Comparison of ENCODE assay signal across 1 cellular context in the genomic region with DNA sequence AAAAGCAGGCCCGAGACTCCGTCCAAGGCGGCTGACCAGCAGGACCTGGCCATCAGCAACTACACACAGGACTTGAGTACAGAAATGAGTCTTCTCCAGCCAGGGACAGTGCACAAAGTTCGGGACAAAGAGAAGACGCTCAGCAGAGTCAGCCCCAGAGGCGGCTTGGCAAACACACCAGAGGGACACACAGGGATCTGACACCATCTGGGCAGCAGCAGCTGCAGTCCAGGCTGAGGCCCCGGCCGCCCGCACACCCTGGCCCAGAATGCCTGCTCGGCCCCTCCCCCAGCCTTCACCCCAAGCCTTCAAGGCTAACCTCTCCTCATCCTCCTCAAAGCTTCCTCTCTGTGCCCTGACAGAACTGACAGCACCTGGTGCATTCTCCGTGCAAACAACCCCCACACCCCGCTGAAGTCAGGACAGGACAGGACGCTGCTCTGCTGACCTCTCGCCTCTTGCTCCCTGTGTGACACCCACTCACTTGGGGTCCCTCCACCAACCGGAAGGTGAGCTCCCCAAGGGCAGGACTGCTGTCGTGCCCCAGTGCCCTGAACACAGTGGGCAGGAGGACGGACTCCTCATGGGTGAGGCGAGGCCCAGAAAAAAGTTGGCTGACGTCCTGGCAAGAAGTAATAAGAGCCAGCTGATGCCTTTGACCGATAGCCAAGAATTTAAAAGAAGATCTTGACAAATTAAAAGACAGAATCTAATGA.
TF ChIP-seq lines count a peak whose summit lies in the region.

No MANE protein-coding gene starts in this region.

TF ChIP-seq in K562, 482 proteins besides CTCF, POLR2A, EP300 and RAD21 (continued from another document):
- TF ChIP-seq, protein P1, sequence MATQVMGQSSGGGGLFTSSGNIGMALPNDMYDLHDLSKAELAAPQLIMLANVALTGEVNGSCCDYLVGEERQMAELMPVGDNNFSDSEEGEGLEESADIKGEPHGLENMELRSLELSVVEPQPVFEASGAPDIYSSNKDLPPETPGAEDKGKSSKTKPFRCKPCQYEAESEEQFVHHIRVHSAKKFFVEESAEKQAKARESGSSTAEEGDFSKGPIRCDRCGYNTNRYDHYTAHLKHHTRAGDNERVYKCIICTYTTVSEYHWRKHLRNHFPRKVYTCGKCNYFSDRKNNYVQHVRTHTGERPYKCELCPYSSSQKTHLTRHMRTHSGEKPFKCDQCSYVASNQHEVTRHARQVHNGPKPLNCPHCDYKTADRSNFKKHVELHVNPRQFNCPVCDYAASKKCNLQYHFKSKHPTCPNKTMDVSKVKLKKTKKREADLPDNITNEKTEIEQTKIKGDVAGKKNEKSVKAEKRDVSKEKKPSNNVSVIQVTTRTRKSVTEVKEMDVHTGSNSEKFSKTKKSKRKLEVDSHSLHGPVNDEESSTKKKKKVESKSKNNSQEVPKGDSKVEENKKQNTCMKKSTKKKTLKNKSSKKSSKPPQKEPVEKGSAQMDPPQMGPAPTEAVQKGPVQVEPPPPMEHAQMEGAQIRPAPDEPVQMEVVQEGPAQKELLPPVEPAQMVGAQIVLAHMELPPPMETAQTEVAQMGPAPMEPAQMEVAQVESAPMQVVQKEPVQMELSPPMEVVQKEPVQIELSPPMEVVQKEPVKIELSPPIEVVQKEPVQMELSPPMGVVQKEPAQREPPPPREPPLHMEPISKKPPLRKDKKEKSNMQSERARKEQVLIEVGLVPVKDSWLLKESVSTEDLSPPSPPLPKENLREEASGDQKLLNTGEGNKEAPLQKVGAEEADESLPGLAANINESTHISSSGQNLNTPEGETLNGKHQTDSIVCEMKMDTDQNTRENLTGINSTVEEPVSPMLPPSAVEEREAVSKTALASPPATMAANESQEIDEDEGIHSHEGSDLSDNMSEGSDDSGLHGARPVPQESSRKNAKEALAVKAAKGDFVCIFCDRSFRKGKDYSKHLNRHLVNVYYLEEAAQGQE (CRISPR knock-in tag; IDR thresholded peaks at IDR 0.05; ENCODE audit: low read depth) = no peak
- no peak for TF ChIP-seq ASH1L (IDR thresholded peaks at IDR 0.05; ENCODE audit: borderline replicate concordance, low read depth, partially characterized antibody)
- TF ChIP-seq, protein P2, sequence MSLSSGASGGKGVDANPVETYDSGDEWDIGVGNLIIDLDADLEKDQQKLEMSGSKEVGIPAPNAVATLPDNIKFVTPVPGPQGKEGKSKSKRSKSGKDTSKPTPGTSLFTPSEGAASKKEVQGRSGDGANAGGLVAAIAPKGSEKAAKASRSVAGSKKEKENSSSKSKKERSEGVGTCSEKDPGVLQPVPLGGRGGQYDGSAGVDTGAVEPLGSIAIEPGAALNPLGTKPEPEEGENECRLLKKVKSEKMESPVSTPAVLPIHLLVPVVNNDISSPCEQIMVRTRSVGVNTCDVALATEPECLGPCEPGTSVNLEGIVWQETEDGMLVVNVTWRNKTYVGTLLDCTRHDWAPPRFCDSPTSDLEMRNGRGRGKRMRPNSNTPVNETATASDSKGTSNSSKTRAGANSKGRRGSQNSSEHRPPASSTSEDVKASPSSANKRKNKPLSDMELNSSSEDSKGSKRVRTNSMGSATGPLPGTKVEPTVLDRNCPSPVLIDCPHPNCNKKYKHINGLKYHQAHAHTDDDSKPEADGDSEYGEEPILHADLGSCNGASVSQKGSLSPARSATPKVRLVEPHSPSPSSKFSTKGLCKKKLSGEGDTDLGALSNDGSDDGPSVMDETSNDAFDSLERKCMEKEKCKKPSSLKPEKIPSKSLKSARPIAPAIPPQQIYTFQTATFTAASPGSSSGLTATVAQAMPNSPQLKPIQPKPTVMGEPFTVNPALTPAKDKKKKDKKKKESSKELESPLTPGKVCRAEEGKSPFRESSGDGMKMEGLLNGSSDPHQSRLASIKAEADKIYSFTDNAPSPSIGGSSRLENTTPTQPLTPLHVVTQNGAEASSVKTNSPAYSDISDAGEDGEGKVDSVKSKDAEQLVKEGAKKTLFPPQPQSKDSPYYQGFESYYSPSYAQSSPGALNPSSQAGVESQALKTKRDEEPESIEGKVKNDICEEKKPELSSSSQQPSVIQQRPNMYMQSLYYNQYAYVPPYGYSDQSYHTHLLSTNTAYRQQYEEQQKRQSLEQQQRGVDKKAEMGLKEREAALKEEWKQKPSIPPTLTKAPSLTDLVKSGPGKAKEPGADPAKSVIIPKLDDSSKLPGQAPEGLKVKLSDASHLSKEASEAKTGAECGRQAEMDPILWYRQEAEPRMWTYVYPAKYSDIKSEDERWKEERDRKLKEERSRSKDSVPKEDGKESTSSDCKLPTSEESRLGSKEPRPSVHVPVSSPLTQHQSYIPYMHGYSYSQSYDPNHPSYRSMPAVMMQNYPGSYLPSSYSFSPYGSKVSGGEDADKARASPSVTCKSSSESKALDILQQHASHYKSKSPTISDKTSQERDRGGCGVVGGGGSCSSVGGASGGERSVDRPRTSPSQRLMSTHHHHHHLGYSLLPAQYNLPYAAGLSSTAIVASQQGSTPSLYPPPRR (CRISPR knock-in tag; IDR thresholded peaks at IDR 0.05; ENCODE audit: borderline replicate concordance) = no peak
- TF ChIP-seq, protein P3, sequence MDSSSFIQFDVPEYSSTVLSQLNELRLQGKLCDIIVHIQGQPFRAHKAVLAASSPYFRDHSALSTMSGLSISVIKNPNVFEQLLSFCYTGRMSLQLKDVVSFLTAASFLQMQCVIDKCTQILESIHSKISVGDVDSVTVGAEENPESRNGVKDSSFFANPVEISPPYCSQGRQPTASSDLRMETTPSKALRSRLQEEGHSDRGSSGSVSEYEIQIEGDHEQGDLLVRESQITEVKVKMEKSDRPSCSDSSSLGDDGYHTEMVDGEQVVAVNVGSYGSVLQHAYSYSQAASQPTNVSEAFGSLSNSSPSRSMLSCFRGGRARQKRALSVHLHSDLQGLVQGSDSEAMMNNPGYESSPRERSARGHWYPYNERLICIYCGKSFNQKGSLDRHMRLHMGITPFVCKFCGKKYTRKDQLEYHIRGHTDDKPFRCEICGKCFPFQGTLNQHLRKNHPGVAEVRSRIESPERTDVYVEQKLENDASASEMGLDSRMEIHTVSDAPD (CRISPR knock-in tag; IDR thresholded peaks at IDR 0.05) = no peak
- no peak for TF ChIP-seq BRF1 (IDR thresholded peaks at IDR 0.05; ENCODE audit: borderline replicate concordance, extremely low read depth, insufficient read length)
- TF ChIP-seq ZNF274 (IDR thresholded peaks at IDR 0.05; ENCODE audit: borderline replicate concordance, low read depth, low read length) = no peak
- TF ChIP-seq ZNF764 (CRISPR knock-in tag; IDR thresholded peaks at IDR 0.05; ENCODE audit: low read depth) = no peak
